Comparison of ENCODE assay signal across 1 cellular context in genomic region chr2:151337643-151338042, GRCh38.
TF ChIP-seq lines count a peak whose summit lies in the region.

No MANE protein-coding gene starts in this region.

TF ChIP-seq in IMR-90, 13 proteins besides CTCF, POLR2A, EP300 and RAD21:
- TF ChIP-seq ELK1 (IDR thresholded peaks at IDR 0.05; ENCODE audit: borderline replicate concordance, low read depth, low read length) (no peak), MAFK (IDR thresholded peaks at IDR 0.05; ENCODE audit: low read depth, low read length) (peak; percentile 40; the same call in 1 of the 2 replicates)
